In genomic region chr6:135498178-135498841, GRCh38 we compare ENCODE assay signal across 1 cellular context.
TF ChIP-seq lines count a peak whose summit lies in the region.

No MANE protein-coding gene starts in this region.

TF ChIP-seq in HepG2, 621 proteins besides CTCF, POLR2A, EP300 and RAD21 (continued from another document and continues in another):
- no peak for TF ChIP-seq AFF4 (CRISPR knock-in tag; IDR thresholded peaks at IDR 0.05)
- no peak for TF ChIP-seq NCOR1 (IDR thresholded peaks at IDR 0.05; ENCODE audit: borderline replicate concordance, low read length)
- no peak for TF ChIP-seq ZNF160 (CRISPR knock-in tag; IDR thresholded peaks at IDR 0.05)
- no peak for TF ChIP-seq TFDP1 (CRISPR knock-in tag; IDR thresholded peaks at IDR 0.05; ENCODE audit: borderline replicate concordance)
- peak; percentile 43; the same call in 1 of the 2 replicates for TF ChIP-seq TFE3 (CRISPR knock-in tag; IDR thresholded peaks at IDR 0.05)
- TF ChIP-seq BCL6 (CRISPR knock-in tag; IDR thresholded peaks at IDR 0.05), result no peak
- TF ChIP-seq MIER3 (CRISPR knock-in tag; IDR thresholded peaks at IDR 0.05; ENCODE audit: borderline replicate concordance), result no peak
- no peak for TF ChIP-seq ZBTB26 (CRISPR knock-in tag; IDR thresholded peaks at IDR 0.05; ENCODE audit: borderline replicate concordance)
- peak; percentile 50; the same call in 1 of the 2 replicates for TF ChIP-seq JUNB (CRISPR knock-in tag; IDR thresholded peaks at IDR 0.05; ENCODE audit: borderline replicate concordance)
- TF ChIP-seq SKIL (CRISPR knock-in tag; IDR thresholded peaks at IDR 0.05; ENCODE audit: borderline replicate concordance), result no peak
- no peak for TF ChIP-seq BCLAF1 (IDR thresholded peaks at IDR 0.05)
- no peak for TF ChIP-seq ZNF337 (CRISPR knock-in tag; IDR thresholded peaks at IDR 0.05; ENCODE audit: borderline replicate concordance, low read depth)
- TF ChIP-seq DNMT3B (CRISPR knock-in tag; conservative IDR thresholded peaks at IDR 0.05), result peak; percentile 35; the same call in 1 of the 2 replicates
- 0 out of 2 replicates have a peak, but pooled peaks have one; percentile 30 for TF ChIP-seq ZC3H4 (CRISPR knock-in tag; IDR thresholded peaks at IDR 0.05; ENCODE audit: borderline replicate concordance)
- no peak for TF ChIP-seq NFE2 (CRISPR knock-in tag; IDR thresholded peaks at IDR 0.05)
- TF ChIP-seq FOXP1 (IDR thresholded peaks at IDR 0.05), result no peak
- 0 out of 2 replicates have a peak, but pooled peaks have one; percentile 3 for TF ChIP-seq FOXP1 (CRISPR knock-in tag; IDR thresholded peaks at IDR 0.05)
- TF ChIP-seq PHF5A (CRISPR knock-in tag; IDR thresholded peaks at IDR 0.05; ENCODE audit: low read depth, unreplicated experiment), result no peak
- no peak for TF ChIP-seq GPBP1L1 (CRISPR knock-in tag; IDR thresholded peaks at IDR 0.05)
- TF ChIP-seq RXRB (CRISPR knock-in tag; IDR thresholded peaks at IDR 0.05; ENCODE audit: borderline replicate concordance), result no peak
- TF ChIP-seq CENPBD1 (CRISPR knock-in tag; IDR thresholded peaks at IDR 0.05; ENCODE audit: borderline replicate concordance, low read depth), result no peak
- TF ChIP-seq ZNF225 (CRISPR knock-in tag; IDR thresholded peaks at IDR 0.05), result no peak
- TF ChIP-seq CC2D1A (CRISPR knock-in tag; IDR thresholded peaks at IDR 0.05), result 0 out of 2 replicates have a peak, but pooled peaks have one; percentile 85
- no peak; the same call in 1 of the 2 replicates for TF ChIP-seq KLF11 (CRISPR knock-in tag; IDR thresholded peaks at IDR 0.05)
- no peak for TF ChIP-seq ZNF281 (CRISPR knock-in tag; IDR thresholded peaks at IDR 0.05; ENCODE audit: borderline replicate concordance)
- no peak for TF ChIP-seq KLF9 (CRISPR knock-in tag; IDR thresholded peaks at IDR 0.05; ENCODE audit: low read depth)
- 0 out of 2 replicates have a peak, but pooled peaks have one; percentile 29 for TF ChIP-seq ZNF331 (CRISPR knock-in tag; IDR thresholded peaks at IDR 0.05)
- no peak for TF ChIP-seq MED13 (CRISPR knock-in tag; IDR thresholded peaks at IDR 0.05)
- no peak for TF ChIP-seq MAZ (IDR thresholded peaks at IDR 0.05; ENCODE audit: borderline replicate concordance, low read depth, low read length)
- no peak for TF ChIP-seq MAZ (CRISPR knock-in tag; IDR thresholded peaks at IDR 0.05; ENCODE audit: low read depth)
- peak; percentile 48; the same call in 1 of the 2 replicates for TF ChIP-seq DMAP1 (CRISPR knock-in tag; IDR thresholded peaks at IDR 0.05)
- TF ChIP-seq ATF1 (CRISPR knock-in tag; IDR thresholded peaks at IDR 0.05), result no peak
- TF ChIP-seq ZNF205 (CRISPR knock-in tag; IDR thresholded peaks at IDR 0.05), result no peak
- TF ChIP-seq ZNF510 (CRISPR knock-in tag; IDR thresholded peaks at IDR 0.05; ENCODE audit: low read depth), result no peak
- TF ChIP-seq PAXIP1 (CRISPR knock-in tag; conservative IDR thresholded peaks at IDR 0.05), result no peak
- no peak for TF ChIP-seq MLLT10 (CRISPR knock-in tag; IDR thresholded peaks at IDR 0.05)
- TF ChIP-seq RBFOX2 (IDR thresholded peaks at IDR 0.05; ENCODE audit: low read depth, low read length), result no peak
- TF ChIP-seq ZNF33A (CRISPR knock-in tag; IDR thresholded peaks at IDR 0.05; ENCODE audit: borderline replicate concordance), result no peak
- no peak for TF ChIP-seq CBX2 (IDR thresholded peaks at IDR 0.05; ENCODE audit: low read depth, low read length)
- no peak for TF ChIP-seq CBX2 (CRISPR knock-in tag; IDR thresholded peaks at IDR 0.05; ENCODE audit: low read depth)
